Comparison of ENCODE assay signal across 25 cellular contexts in the genomic region with DNA sequence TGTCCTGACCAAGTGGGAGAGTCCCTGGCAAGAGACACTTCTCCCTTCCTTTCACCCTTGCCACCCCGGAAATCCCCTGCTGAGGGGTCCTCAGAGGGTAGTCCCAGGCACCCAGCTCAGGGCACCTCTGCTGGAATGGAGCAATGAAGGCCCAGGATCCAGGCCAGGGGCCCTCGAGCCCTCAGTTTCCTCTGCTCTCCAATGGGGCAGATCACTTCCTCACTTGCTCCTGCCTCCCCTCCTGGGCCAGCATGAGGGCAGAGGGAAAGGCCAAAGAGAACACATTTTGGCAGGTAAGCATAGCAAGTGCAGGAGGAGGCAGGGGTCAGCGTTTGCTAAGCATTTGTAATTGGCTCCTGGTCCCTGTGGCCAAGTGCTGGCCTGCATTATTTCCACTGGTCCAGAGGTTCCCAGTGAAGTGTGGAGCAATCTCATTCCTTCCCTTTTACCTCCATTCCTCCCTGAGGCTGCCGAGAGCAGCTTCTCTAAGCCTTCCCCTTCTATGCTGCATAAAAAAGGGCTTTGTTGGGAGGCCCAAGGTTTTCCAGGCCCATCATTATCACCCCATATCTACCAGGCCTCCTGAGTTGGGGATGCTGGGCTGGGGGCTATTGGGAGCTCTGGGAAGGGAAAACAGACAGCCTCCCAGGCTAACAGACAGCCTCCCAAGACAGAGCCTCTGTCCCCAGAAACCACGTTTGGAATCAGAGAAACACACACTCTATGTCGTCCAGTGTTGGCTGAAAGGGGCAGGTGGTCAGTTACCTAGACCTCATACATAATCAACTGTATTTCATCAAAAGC. TPM values are rescaled to one million over a fixed set of nuclear protein-coding genes. Genes with fewer than 3 reads are reported as not detected.
DNase-seq lines count a peak whose midpoint lies in the region; ATAC-seq, FAIRE-seq and TF ChIP-seq lines count a peak whose summit lies in the region.
"Had no signal": no experiment of that assay in that cellular context is flagged by ENCODE, and none has a peak within 500 bp of the region (broad histone marks: within the 10 kb centered on the region; RNA-seq: fewer than 3 reads in every experiment).

No MANE protein-coding gene starts in this region.

- peak overlapping the region; percentile 34 for H4K91ac ChIP-seq in H1 (replicated peaks; ENCODE audit: insufficient read length, low read length)

- H2AFZ ChIP-seq in H1 (ENCODE audit: low read length): no peak overlapping the region

- H3K23me2 ChIP-seq in H1 (ENCODE audit: low read depth, low read length): peaks cover 7% of the 10 kb centered on the region; the same call in 1 of the 2 replicates

- no peak overlapping the region for H3K9ac ChIP-seq in H1 (replicated peaks in 1 of 4; ENCODE audit: extremely low read depth in 1 of 4, low read depth in 3 of 4, low read length in 3 of 4)

- H3K27me3 ChIP-seq in H1 (replicated peaks in 1 of 4; ENCODE audit: control insufficient read depth in 3 of 4, extremely low read depth in 1 of 4, insufficient read depth in 3 of 4, low read length in 3 of 4): no peaks in the 10 kb centered on the region
- H3K27me3 ChIP-seq: MG63, Peyer's patch, SJSA1 had no signal

- peaks cover 0 to 3% of the 10 kb centered on the region in 2 experiments for H4K20me1 ChIP-seq in H1 (replicated peaks in 1 of 2; ENCODE audit: control insufficient read depth in 1 of 2, insufficient read depth in 2 of 2, low read length in 2 of 2)

- H3K23ac ChIP-seq in H1 (ENCODE audit: insufficient read length): no peak overlapping the region

- H2AK5ac ChIP-seq in H1 (ENCODE audit: low read depth, low read length): 0 out of 2 replicates have a peak overlapping the region, but pooled peaks have one; percentile 28

- no peaks in the 10 kb centered on the region for H3K9me3 Mint-ChIP-seq in neural crest cell
- H3K9me3 Mint-ChIP-seq: natural killer cell treated with Interleukin-12 subunit alpha and Interleukin-12 subunit beta and Interleukin-15 and Interleukin-18, amount 100 ng/mL, for 72 hours; T-helper 1 cell treated with Interleukin-12 subunit alpha and Interleukin-12 subunit beta and Interleukin-4 antibody, amounts not matched to agents 30 μg/mL and 1 μg/mL, for 36 hours had no signal

- CTCF ChIA-PET in H1 (lab: Charles Lee; ENCODE audit: partially characterized antibody): interaction anchor here (0.6 to 6.8 kb wide), 8 partner anchors 18 to 71 kb away, joined by 3 to 35 read pairs (median 4); a partner anchor contains a TSS

- peak; percentile 59 for DNase-seq in activated effector memory CD4-positive, alpha-beta T cell treated with anti-CD3 and anti-CD28 coated beads, Interleukin-2, amount 50 U/mL, for 16 hours
- DNase-seq in activated effector memory CD4-positive, alpha-beta T cell treated with Interleukin-2 at 50 U/mL for 16 hours: no peak
- no peak for DNase-seq in H1 (ENCODE audit: low read depth in 1 of 2, low spot score in 2 of 2)
- DNase-seq in neural crest cell (ENCODE audit: low read depth, low spot score): no peak
- DNase-seq in inferior parietal cortex (ENCODE audit: extremely low spot score): no peak
- no peak for DNase-seq in stimulated activated naive CD4-positive, alpha-beta T cell treated with Interleukin-2 at 50 U/mL for 16 hours (lab: John Stamatoyannopoulos, UW)
- DNase-seq in NCI-H2196 (lab: John Stamatoyannopoulos, UW; ENCODE audit: unreplicated experiment): no peak
- DNase-seq: activated CD4-positive, alpha-beta T cell treated with anti-CD3 and anti-CD28 coated beads, Interleukin-2, amount 50 U/mL, for 48 hours; activated gamma-delta T cell treated with Interleukin-2 at 50 U/mL for 16 hours; brain microvascular endothelial cell; COR-L47; DMS79 treated with DMSO at 0.1 percent for 48 hours; left cardiac atrium; mesendoderm; MG63; NCI-H1436; NCI-H524; NK-92 treated with Interleukin-12 subunit alpha and Interleukin-12 subunit beta, amount 100 ng/mL, for 24 hours had no signal

- H3K9me3 ChIP-seq in H1 (ENCODE audit: insufficient read depth in 2 of 2, low read depth in 1 of 2, low read length in 1 of 2): no peaks in the 10 kb centered on the region
- H3K9me3 ChIP-seq: MG63, Peyer's patch, SJSA1 had no signal

- H2BK120ac ChIP-seq in H1 (replicated peaks; ENCODE audit: low read depth, low read length): no peak overlapping the region

- H3K36me3 ChIP-seq in H1 (ENCODE audit: control insufficient read depth in 2 of 4, insufficient read depth in 4 of 4, low read length in 3 of 4): no peaks in the 10 kb centered on the region
- H3K36me3 ChIP-seq: brain microvascular endothelial cell, MG63, Peyer's patch, SJSA1 had no signal

- no peak overlapping the region for H3K4me3 ChIP-seq in H1 (ENCODE audit: extremely low read depth in 1 of 4, insufficient read depth in 2 of 4, low read depth in 3 of 4, low read length in 4 of 4)
- H3K4me3 ChIP-seq: MG63, Peyer's patch, SJSA1 had no signal

- H3K27ac Mint-ChIP-seq in neural crest cell (ENCODE audit: unreplicated experiment): peak overlapping the region; percentile 93
- H3K27ac Mint-ChIP-seq: natural killer cell treated with Interleukin-12 subunit alpha and Interleukin-12 subunit beta and Interleukin-15 and Interleukin-18, amount 100 ng/mL, for 72 hours; T-helper 1 cell treated with Interleukin-12 subunit alpha and Interleukin-12 subunit beta and Interleukin-4 antibody, amounts not matched to agents 30 μg/mL and 1 μg/mL, for 36 hours had no signal

- POLR2A ChIA-PET in H1 (lab: Charles Lee; ENCODE audit: partially characterized antibody): interaction anchor here (0.9 to 1.2 kb wide), 4 partner anchors 16 to 46 kb away, joined by 3 read pairs; no protein-coding TSS in a partner anchor

- no peak overlapping the region for H3K4me3 Mint-ChIP-seq in neural crest cell
- H3K4me3 Mint-ChIP-seq: natural killer cell treated with Interleukin-12 subunit alpha and Interleukin-12 subunit beta and Interleukin-15 and Interleukin-18, amount 100 ng/mL, for 72 hours; T-helper 1 cell treated with Interleukin-12 subunit alpha and Interleukin-12 subunit beta and Interleukin-4 antibody, amounts not matched to agents 30 μg/mL and 1 μg/mL, for 36 hours had no signal

- no peak overlapping the region for H3K27ac ChIP-seq in H1 (ENCODE audit: low read depth, low read length)
- H3K27ac ChIP-seq: brain microvascular endothelial cell, Peyer's patch, SJSA1 had no signal

- H2BK20ac ChIP-seq in H1 (ENCODE audit: low read length): no peak overlapping the region

- TF ChIP-seq EP300 in H1 (IDR thresholded peaks at IDR 0.05; ENCODE audit: borderline replicate concordance in 1 of 2, low read depth in 2 of 2, low read length in 2 of 2): no peak

- no peak for TF ChIP-seq CTCF in H1 (IDR thresholded peaks at IDR 0.05; ENCODE audit: control extremely low read depth in 1 of 3, insufficient read depth in 1 of 3, low read depth in 1 of 3, low read length in 3 of 3)
- no peak for TF ChIP-seq CTCF in neural crest cell (conservative IDR thresholded peaks at IDR 0.05)

- H3K56ac ChIP-seq in H1 (replicated peaks; ENCODE audit: insufficient read length, low read depth, low read length): no peak overlapping the region

- no peaks in the 10 kb centered on the region for H3K79me2 ChIP-seq in H1 (ENCODE audit: control insufficient read depth in 1 of 2, insufficient read depth in 2 of 2, low read length in 2 of 2)

- TF ChIP-seq RAD21 in H1 (IDR thresholded peaks at IDR 0.05 in 1 of 2, conservative IDR thresholded peaks at IDR 0.05 in 1 of 2; ENCODE audit: low read depth in 2 of 2, low read length in 2 of 2): no peak

- H4K8ac ChIP-seq in H1 (ENCODE audit: extremely low read depth, insufficient read depth, low read length): no peak overlapping the region

- no peak for TF ChIP-seq POLR2A in H1 (IDR thresholded peaks at IDR 0.05; ENCODE audit: control extremely low read depth in 1 of 2, low read depth in 2 of 2, low read length in 2 of 2)

- no peak overlapping the region for H3K14ac ChIP-seq in H1 (ENCODE audit: insufficient read length)

- no peak for FAIRE-seq in H1 (lab: Jason Lieb, UNC)
- FAIRE-seq: colon, GM19239 had no signal

- peaks cover 0 to 20% (median 4%) of the 10 kb centered on the region in 4 experiments; a peak in 4 of 7 replicates for H3K4me1 ChIP-seq in H1 (replicated peaks in 1 of 4; ENCODE audit: control insufficient read depth in 3 of 4, insufficient read depth in 4 of 4, low read length in 3 of 4)
- H3K4me1 ChIP-seq: SJSA1 had no signal

- no peak overlapping the region; the same call in 1 of the 2 replicates for H2BK5ac ChIP-seq in H1 (ENCODE audit: low read depth, low read length)

- H2BK12ac ChIP-seq in H1 (ENCODE audit: low read depth, low read length): no peak overlapping the region

- peak overlapping the region; percentile 81 for H2BK15ac ChIP-seq in H1 (ENCODE audit: low read length)

- no peak overlapping the region for H4K5ac ChIP-seq in H1 (ENCODE audit: insufficient read length, low read depth, low read length)

- no peaks in the 10 kb centered on the region for H3K36me3 Mint-ChIP-seq in neural crest cell (ENCODE audit: low read depth)
- H3K36me3 Mint-ChIP-seq: natural killer cell treated with Interleukin-12 subunit alpha and Interleukin-12 subunit beta and Interleukin-15 and Interleukin-18, amount 100 ng/mL, for 72 hours had no signal

- ATAC-seq in GM18867 (IDR thresholded peaks at IDR 0.05; ENCODE audit: unreplicated experiment): no peak
- ATAC-seq: natural killer cell treated with Interleukin-12 subunit alpha and Interleukin-12 subunit beta and Interleukin-15 and Interleukin-18, amount 100 ng/mL, for 72 hours had no signal

- 79% methylated on average over 6 of the region's 6 CpGs; no CpG with 5 or more reads in 1 of the 2 experiments for WGBS in H1 (ENCODE audit: extremely low coverage in 1 of 2, insufficient coverage in 1 of 2, insufficient read length in 1 of 2, insufficient replicate concordance in 2 of 2, low coverage in 1 of 2, low lambda C conversion rate in 2 of 2, missing lambda C conversion rate in 1 of 2), 2 experiments

- H3K79me1 ChIP-seq in H1 (ENCODE audit: low read depth, low read length): no peaks in the 10 kb centered on the region

- no peak overlapping the region for H3K4ac ChIP-seq in H1 (replicated peaks; ENCODE audit: insufficient read length, low read depth, low read length)

- H3K27me3 Mint-ChIP-seq in neural crest cell (ENCODE audit: low read depth): no peaks in the 10 kb centered on the region

- H3K18ac ChIP-seq in H1 (ENCODE audit: extremely low read depth, low read length): no peak overlapping the region

- no peak overlapping the region for H3K4me2 ChIP-seq in H1 (ENCODE audit: insufficient read depth in 1 of 2, low read depth in 2 of 2, low read length in 2 of 2)

- peaks cover 36% of the 10 kb centered on the region for H3K4me1 Mint-ChIP-seq in neural crest cell

RNA-seq across cellular contexts. Expression of a gene that starts 28.8 kb away (rescaled TPM):
- 40.7 and 42.2 TPM in 2 replicates for total RNA-seq in H1 (2021; fragmentation: NEBNext Ultra II Directional; extraction: Animal tissue kit (Norgen Biotek cat#: 25700))
- 58.5 and 78.3 TPM in 2 replicates for polyA plus RNA-seq in H1 (2011; rRNA removed)
- polyA plus RNA-seq in H1 (2011; cell fraction: cytosol; rRNA removed): 91.7 TPM
- 197 TPM for polyA plus RNA-seq in H1 (2011; cell fraction: nucleus; rRNA removed)
- 39.9 to 45.4 TPM (median 43.0 TPM) in 4 replicates for polyA plus RNA-seq in H1 (2012, experiment 1 of 2)
- 28.1 TPM for polyA plus RNA-seq in H1 (2012, experiment 2 of 2)
- polyA plus RNA-seq in H1 (2013, experiment 1 of 2): 33.6 TPM
- 37.0 TPM for polyA plus RNA-seq in H1 (2013, experiment 2 of 2)
- 167 and 198 TPM in 2 replicates for polyA minus RNA-seq in H1 (2011; rRNA and poly(A)+ RNA removed)
- 42.9 TPM for polyA minus RNA-seq in H1 (2011; cell fraction: cytosol; rRNA and poly(A)+ RNA removed)
- 91.6 TPM for polyA minus RNA-seq in H1 (2011; cell fraction: nucleus; rRNA and poly(A)+ RNA removed)
- 31.2 TPM in 2 replicates for total RNA-seq in neural crest cell

RNA-seq across cellular contexts. Expression of a gene that starts 53.6 kb away (rescaled TPM):
- total RNA-seq in H1 (2021; fragmentation: NEBNext Ultra II Directional; extraction: Animal tissue kit (Norgen Biotek cat#: 25700)): 48.3 and 52.1 TPM in 2 replicates
- 121 and 129 TPM in 2 replicates for polyA plus RNA-seq in H1 (2011; rRNA removed)
- 115 TPM for polyA plus RNA-seq in H1 (2011; cell fraction: cytosol; rRNA removed)
- polyA plus RNA-seq in H1 (2011; cell fraction: nucleus; rRNA removed): 95.2 TPM
- 70.4 to 84.7 TPM (median 74.9 TPM) in 4 replicates for polyA plus RNA-seq in H1 (2012, experiment 1 of 2)
- 103 TPM for polyA plus RNA-seq in H1 (2012, experiment 2 of 2)
- polyA plus RNA-seq in H1 (2013, experiment 1 of 2): 61.3 TPM
- 58.7 TPM for polyA plus RNA-seq in H1 (2013, experiment 2 of 2)
- 95.6 and 97.8 TPM in 2 replicates for polyA minus RNA-seq in H1 (2011; rRNA and poly(A)+ RNA removed)
- 36.3 TPM for polyA minus RNA-seq in H1 (2011; cell fraction: cytosol; rRNA and poly(A)+ RNA removed)
- polyA minus RNA-seq in H1 (2011; cell fraction: nucleus; rRNA and poly(A)+ RNA removed): 63.1 TPM
- total RNA-seq in neural crest cell: 49.5 and 50.6 TPM in 2 replicates
